Comparison of ENCODE assay signal across 8 cellular contexts in genomic region chr5:61330879-61331406, GRCh38. TPM values are rescaled to one million over a fixed set of nuclear protein-coding genes. Genes with fewer than 3 reads are reported as not detected.
DNase-seq lines count a peak whose midpoint lies in the region; ATAC-seq, FAIRE-seq and TF ChIP-seq lines count a peak whose summit lies in the region.

No MANE protein-coding gene starts in this region.

- H3K27ac ChIP-seq in ACC112 (ENCODE audit: low read depth, low read length), result peak overlapping the region; percentile 90
- no peak overlapping the region; the same call in 1 of the 2 replicates for H3K27ac ChIP-seq in H1 (ENCODE audit: low read depth, low read length)

- H3K56ac ChIP-seq in H1 (replicated peaks; ENCODE audit: insufficient read length, low read depth, low read length), result no peak overlapping the region

- peaks cover 13% of the 10 kb centered on the region; the same call in 1 of the 2 replicates for H3K23me2 ChIP-seq in H1 (ENCODE audit: low read depth, low read length)

- peaks cover 5% of the 10 kb centered on the region for H3K27me3 Mint-ChIP-seq in memory B cell

- WGBS in H1 (ENCODE audit: extremely low coverage in 1 of 2, insufficient coverage in 1 of 2, insufficient read length in 1 of 2, insufficient replicate concordance in 2 of 2, low coverage in 1 of 2, low lambda C conversion rate in 2 of 2, missing lambda C conversion rate in 1 of 2), 2 experiments, result 2% methylated on average over 42 of the region's 78 CpGs; no CpG with 5 or more reads in 1 of the 2 experiments

- H3K4me1 ChIP-seq in ACC112 (ENCODE audit: control insufficient read depth, insufficient read depth, low read length, unreplicated experiment) (peaks cover 48% of the 10 kb centered on the region), H1 (replicated peaks in 1 of 4; ENCODE audit: control insufficient read depth in 3 of 4, insufficient read depth in 4 of 4, low read length in 3 of 4) (peaks cover 3 to 16% (median 10%) of the 10 kb centered on the region in 4 experiments; a peak in 6 of 7 replicates)

- H2AK5ac ChIP-seq in H1 (ENCODE audit: low read depth, low read length), result no peak overlapping the region

- no peaks in the 10 kb centered on the region for H3K9me3 Mint-ChIP-seq in memory B cell

- CTCF ChIA-PET in H1 (lab: Charles Lee; ENCODE audit: partially characterized antibody), result interaction anchor here (0.7 to 2.5 kb wide), 9 partner anchors 26 to 607 kb away, joined by 3 to 9 read pairs (median 4); no protein-coding TSS in a partner anchor

- no peaks in the 10 kb centered on the region for H3K27me3 ChIP-seq in ACC112 (ENCODE audit: insufficient read depth, low read length)
- peaks cover 18 to 70% (median 45%) of the 10 kb centered on the region in 4 experiments for H3K27me3 ChIP-seq in H1 (replicated peaks in 1 of 4; ENCODE audit: control insufficient read depth in 3 of 4, extremely low read depth in 1 of 4, insufficient read depth in 3 of 4, low read length in 3 of 4)

- peak overlapping the region; percentile 47 for H4K91ac ChIP-seq in H1 (replicated peaks; ENCODE audit: insufficient read length, low read length)

- peak overlapping the region; percentile 69 to 97 for H3K4me2 ChIP-seq in H1 (ENCODE audit: insufficient read depth in 1 of 2, low read depth in 2 of 2, low read length in 2 of 2)

- H3K4me1 Mint-ChIP-seq in memory B cell, result peaks cover 38% of the 10 kb centered on the region

- no peak for TF ChIP-seq EP300 in H1 (IDR thresholded peaks at IDR 0.05; ENCODE audit: borderline replicate concordance in 1 of 2, low read depth in 2 of 2, low read length in 2 of 2)

- peak overlapping the region; percentile 71 for H3K18ac ChIP-seq in H1 (ENCODE audit: extremely low read depth, low read length)

- TF ChIP-seq CTCF in H1 (IDR thresholded peaks at IDR 0.05; ENCODE audit: control extremely low read depth in 1 of 3, insufficient read depth in 1 of 3, low read depth in 1 of 3, low read length in 3 of 3), result no peak

- H3K79me2 ChIP-seq in ACC112 (ENCODE audit: control insufficient read depth, insufficient read depth, low read length, unreplicated experiment) (peaks cover 32% of the 10 kb centered on the region), H1 (ENCODE audit: control insufficient read depth in 1 of 2, insufficient read depth in 2 of 2, low read length in 2 of 2) (peaks cover 0 to 21% of the 10 kb centered on the region in 2 experiments; a peak in 2 of 4 replicates)

- peak overlapping the region; percentile 91 for H3K27ac Mint-ChIP-seq in memory B cell

- H3K9me3 ChIP-seq in H1 (ENCODE audit: insufficient read depth in 2 of 2, low read depth in 1 of 2, low read length in 1 of 2), result no peaks in the 10 kb centered on the region

- H2BK120ac ChIP-seq in H1 (replicated peaks; ENCODE audit: low read depth, low read length), result no peak overlapping the region

- H4K20me1 ChIP-seq in H1 (replicated peaks in 1 of 2; ENCODE audit: control insufficient read depth in 1 of 2, insufficient read depth in 2 of 2, low read length in 2 of 2), result peaks cover 22 to 33% of the 10 kb centered on the region in 2 experiments

- peak overlapping the region; percentile 82 for H4K8ac ChIP-seq in H1 (ENCODE audit: extremely low read depth, insufficient read depth, low read length)

- H2BK20ac ChIP-seq in H1 (ENCODE audit: low read length), result no peak overlapping the region

- peak overlapping the region; percentile 90 for H3K4me3 Mint-ChIP-seq in memory B cell

- POLR2A ChIA-PET in H1 (lab: Charles Lee; ENCODE audit: partially characterized antibody), result interaction anchor here (0.6 to 2.4 kb wide), 13 partner anchors 9 to 633 kb away, joined by 3 to 20 read pairs (median 3); partner anchors contain the start of genes ERCC8, NDUFAF2 and SMIM15

- TF ChIP-seq POLR2A in H1 (IDR thresholded peaks at IDR 0.05; ENCODE audit: control extremely low read depth in 1 of 2, low read depth in 2 of 2, low read length in 2 of 2), result no peak

- no peaks in the 10 kb centered on the region for H3K36me3 ChIP-seq in ACC112 (ENCODE audit: insufficient read depth, low read length)
- H3K36me3 ChIP-seq in H1 (ENCODE audit: control insufficient read depth in 2 of 4, insufficient read depth in 4 of 4, low read length in 3 of 4), result no peaks in the 10 kb centered on the region

- peak overlapping the region; percentile 78 for H4K5ac ChIP-seq in H1 (ENCODE audit: insufficient read length, low read depth, low read length)

- no peak; a peak in 1 of 4 replicates for TF ChIP-seq RAD21 in H1 (IDR thresholded peaks at IDR 0.05 in 1 of 2, conservative IDR thresholded peaks at IDR 0.05 in 1 of 2; ENCODE audit: low read depth in 2 of 2, low read length in 2 of 2)

- no peak for FAIRE-seq in H1 (lab: Jason Lieb, UNC)

- ATAC-seq in GM18502 (IDR thresholded peaks at IDR 0.05; ENCODE audit: poor library complexity, unreplicated experiment), result peak; percentile 32
- peak; percentile 29 for ATAC-seq in HG03025 (IDR thresholded peaks at IDR 0.05; ENCODE audit: low FRiP score, unreplicated experiment)
- peak; percentile 50 for ATAC-seq in memory B cell (ENCODE audit: low read depth)

- peak overlapping the region; percentile 15 to 60 (median 50); a peak in 6 of 7 replicates for H3K9ac ChIP-seq in H1 (replicated peaks in 1 of 4; ENCODE audit: extremely low read depth in 1 of 4, low read depth in 3 of 4, low read length in 3 of 4)

- no peak overlapping the region for H3K23ac ChIP-seq in H1 (ENCODE audit: insufficient read length)

- H2AFZ ChIP-seq in ACC112 (ENCODE audit: low read length, unreplicated experiment) (peak overlapping the region; percentile 67), H1 (ENCODE audit: low read length) (peak overlapping the region; percentile 87; the same call in 1 of the 2 replicates)

- DNase-seq in NCI-H460 (ENCODE audit: extremely low read depth, low read depth) (peak; percentile 72), H1 (ENCODE audit: low read depth in 1 of 2, low spot score in 2 of 2) (peak in 1 of 2 experiments; percentile 76), memory B cell (ENCODE audit: low spot score in 2 of 2) (peak; percentile 81 to 84)
- DNase-seq in activated CD8-positive, alpha-beta memory T cell treated with anti-CD3 and anti-CD28 coated beads, Interleukin-2, amount 50 U/mL, for 1 hour (ENCODE audit: extremely low read depth), result peak; percentile 36
- peak; percentile 51 to 57 for DNase-seq in stimulated activated CD8-positive, alpha-beta memory T cell treated with anti-CD3 and anti-CD28 coated beads, Interleukin-2, amount 100 ng/mL, for 48 hours (ENCODE audit: low read depth in 2 of 2)

- H3K4me3 ChIP-seq in ACC112 (ENCODE audit: low read depth, low read length) (peak overlapping the region; percentile 89), H1 (ENCODE audit: extremely low read depth in 1 of 4, insufficient read depth in 2 of 4, low read depth in 3 of 4, low read length in 4 of 4) (peak overlapping the region; percentile 69 to 80 (median 78))

- H3K36me3 Mint-ChIP-seq in memory B cell, result peaks cover 3% of the 10 kb centered on the region

- H3K4ac ChIP-seq in H1 (replicated peaks; ENCODE audit: insufficient read length, low read depth, low read length), result no peak overlapping the region

- no peak overlapping the region for H2BK15ac ChIP-seq in H1 (ENCODE audit: low read length)

- peak overlapping the region; percentile 66; the same call in 1 of the 2 replicates for H2BK5ac ChIP-seq in H1 (ENCODE audit: low read depth, low read length)

- H3K14ac ChIP-seq in H1 (ENCODE audit: insufficient read length), result no peak overlapping the region

- no peaks in the 10 kb centered on the region for H3K79me1 ChIP-seq in H1 (ENCODE audit: low read depth, low read length)

- H2BK12ac ChIP-seq in H1 (ENCODE audit: low read depth, low read length), result peak overlapping the region; percentile 80; the same call in 1 of the 2 replicates

TF ChIP-seq in H1, 55 proteins besides CTCF, POLR2A, EP300 and RAD21 (continues in another document):
- TF ChIP-seq RXRA (IDR thresholded peaks at IDR 0.05; ENCODE audit: insufficient read depth, low read depth, low read length), result no peak
- TF ChIP-seq CHD1 (IDR thresholded peaks at IDR 0.05; ENCODE audit: low read depth, low read length), result no peak
- TF ChIP-seq BCL11A (IDR thresholded peaks at IDR 0.05; ENCODE audit: low read depth in 2 of 2, low read length in 2 of 2), result no peak
- no peak for TF ChIP-seq JUN (IDR thresholded peaks at IDR 0.05; ENCODE audit: low read depth, low read length)
- no peak for TF ChIP-seq CTBP2 (IDR thresholded peaks at IDR 0.05; ENCODE audit: borderline replicate concordance, insufficient read depth, insufficient read length, low read length)
- TF ChIP-seq BACH1 (IDR thresholded peaks at IDR 0.05; ENCODE audit: low read length), result no peak
- TF ChIP-seq FOSL1 (IDR thresholded peaks at IDR 0.05; ENCODE audit: insufficient read depth, low read depth, low read length), result no peak
- TF ChIP-seq CEBPB (IDR thresholded peaks at IDR 0.05; ENCODE audit: low read depth, low read length), result no peak
- no peak for TF ChIP-seq KDM5A (IDR thresholded peaks at IDR 0.05; ENCODE audit: low read length)
- no peak for TF ChIP-seq GTF2F1 (IDR thresholded peaks at IDR 0.05; ENCODE audit: borderline replicate concordance, low read depth, low read length)
- no peak for TF ChIP-seq MAFK (IDR thresholded peaks at IDR 0.05; ENCODE audit: low read depth, low read length)
- TF ChIP-seq SUZ12 (IDR thresholded peaks at IDR 0.05; ENCODE audit: low read length), result peak; percentile 74; the same call in 1 of the 2 replicates
- no peak for TF ChIP-seq NRF1 (IDR thresholded peaks at IDR 0.05; ENCODE audit: low read depth, low read length)
- 0 out of 4 replicates have a peak, but pooled peaks of 1 of the 2 experiments have one; percentile 18 for TF ChIP-seq SIN3A (conservative IDR thresholded peaks at IDR 0.05 in 1 of 2, IDR thresholded peaks at IDR 0.05 in 1 of 2; ENCODE audit: low read depth in 1 of 2, low read length in 2 of 2)
- no peak for TF ChIP-seq JUND (IDR thresholded peaks at IDR 0.05; ENCODE audit: low read length)

RNA-seq across cellular contexts. Expression of gene ZSWIM6, which starts 1.1 kb away (rescaled TPM):
- 10.6 and 13.0 TPM in 2 replicates for total RNA-seq in NCI-H460 (2014; rRNA removed; shearing (Covaris generic))
- polyA plus RNA-seq in NCI-H460 (2014; cell fraction: nucleus; rRNA removed), result 6.1 and 7.2 TPM in 2 replicates
- 11.4 and 12.4 TPM in 2 replicates for total RNA-seq in H1 (2021; fragmentation: NEBNext Ultra II Directional; extraction: Animal tissue kit (Norgen Biotek cat#: 25700))
- 6.7 and 7.9 TPM in 2 replicates for polyA plus RNA-seq in H1 (2011; rRNA removed)
- polyA plus RNA-seq in H1 (2011; cell fraction: cytosol; rRNA removed), result 6.9 TPM
- 13.6 TPM for polyA plus RNA-seq in H1 (2011; cell fraction: nucleus; rRNA removed)
- polyA plus RNA-seq in H1 (2012, experiment 1 of 2), result 6.3 to 8.9 TPM (median 7.9 TPM) in 4 replicates
- 0.88 TPM for polyA plus RNA-seq in H1 (2012, experiment 2 of 2)
- polyA plus RNA-seq in H1 (2013, experiment 1 of 2), result 7.7 TPM
- 7.1 TPM for polyA plus RNA-seq in H1 (2013, experiment 2 of 2)
- 28.0 and 30.8 TPM in 2 replicates for polyA minus RNA-seq in H1 (2011; rRNA and poly(A)+ RNA removed)
- polyA minus RNA-seq in H1 (2011; cell fraction: cytosol; rRNA and poly(A)+ RNA removed), result 11.1 TPM
- 17.0 TPM for polyA minus RNA-seq in H1 (2011; cell fraction: nucleus; rRNA and poly(A)+ RNA removed)
